In the genomic region with DNA sequence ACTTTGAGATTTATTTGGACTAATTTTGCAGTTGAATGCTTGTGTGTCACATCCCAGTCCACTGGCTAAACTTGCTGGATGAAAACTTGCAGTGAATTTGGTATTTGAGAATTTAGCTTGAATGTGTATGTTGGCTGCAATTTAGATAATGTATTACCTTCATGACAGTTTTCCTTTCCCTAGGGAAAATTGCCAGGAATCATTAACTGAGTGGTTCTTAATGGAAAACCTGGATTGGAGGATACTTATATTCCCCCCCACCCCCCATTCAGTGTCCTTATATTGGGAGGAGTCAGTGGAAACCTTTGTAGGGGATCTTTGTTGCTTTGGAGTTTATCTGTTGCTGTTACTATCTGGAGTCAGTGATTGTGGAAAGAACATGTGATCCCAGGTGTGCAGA, we compare ENCODE assay signal across 10 cellular contexts.
A peak's percentile ranks its signal among the peaks of the same experiment; 100 is the strongest.
DNase-seq lines count a peak whose midpoint lies in the region; ATAC-seq and TF ChIP-seq lines count a peak whose summit lies in the region.
"Had no signal": no experiment of that assay in that cellular context is flagged by ENCODE, and none has a peak within 500 bp of the region (broad histone marks: within the 10 kb centered on the region; RNA-seq: fewer than 3 reads in every experiment).

No MANE protein-coding gene starts in this region.

- H4K20me1 ChIP-seq in DOHH2 (ENCODE audit: control insufficient read depth, insufficient read depth, low read depth, low read length) = no peaks in the 10 kb centered on the region
- H4K20me1 ChIP-seq in neural progenitor cell (ENCODE audit: low read depth) = peaks cover 7% of the 10 kb centered on the region

- no peak overlapping the region for H2AFZ ChIP-seq in neural progenitor cell (replicated peaks)

- no peak overlapping the region for H3K27ac ChIP-seq in DOHH2 (ENCODE audit: low read depth, low read length)
- H3K27ac ChIP-seq in dorsolateral prefrontal cortex = peak overlapping the region in 6 of 59 donors; percentile 2 to 91 (median 28)
- no peak overlapping the region for H3K27ac ChIP-seq in neural progenitor cell

- peaks cover 11% of the 10 kb centered on the region for H3K9me3 Mint-ChIP-seq in neural progenitor cell

- H3K4me1 ChIP-seq in DOHH2 (ENCODE audit: control insufficient read depth, low read length) = peaks cover 19% of the 10 kb centered on the region
- no peaks in the 10 kb centered on the region for H3K4me1 ChIP-seq in neural progenitor cell
- peaks cover 5% of the 10 kb centered on the region for H3K4me1 ChIP-seq in BE2C
- peaks cover 9% of the 10 kb centered on the region for H3K4me1 ChIP-seq in mucosa of descending colon (ENCODE audit: low read depth)

- no peaks in the 10 kb centered on the region for H3K27me3 ChIP-seq in DOHH2 (ENCODE audit: control insufficient read depth, low read length)
- no peaks in the 10 kb centered on the region for H3K27me3 ChIP-seq in dorsolateral prefrontal cortex
- peaks cover 42% of the 10 kb centered on the region for H3K27me3 ChIP-seq in neural progenitor cell
- no peaks in the 10 kb centered on the region for H3K27me3 ChIP-seq in BE2C
- H3K27me3 ChIP-seq: testis had no signal

- H3K36me3 ChIP-seq in DOHH2 (ENCODE audit: control insufficient read depth, low read length) (peaks cover 8% of the 10 kb centered on the region), neural progenitor cell (no peaks in the 10 kb centered on the region), BE2C (no peaks in the 10 kb centered on the region), mucosa of descending colon (ENCODE audit: low read depth) (no peaks in the 10 kb centered on the region)

- H3K4me2 ChIP-seq in DOHH2 (ENCODE audit: low read length) (peak overlapping the region; percentile 96), neural progenitor cell (no peak overlapping the region)

- H3K9me3 ChIP-seq in DOHH2 (ENCODE audit: control insufficient read depth, insufficient read depth, low read length) (no peaks in the 10 kb centered on the region; the same call in 1 of the 2 replicates), neural progenitor cell (ENCODE audit: low read depth) (no peaks in the 10 kb centered on the region), BE2C (no peaks in the 10 kb centered on the region), mucosa of descending colon (no peaks in the 10 kb centered on the region)
- H3K9me3 ChIP-seq: testis had no signal

- H3K4me3 ChIP-seq in DOHH2 (ENCODE audit: low read length) = peak overlapping the region; percentile 98
- H3K4me3 ChIP-seq in dorsolateral prefrontal cortex = peak overlapping the region in 50 of 59 donors; percentile 59 to 92 (median 82)
- no peak overlapping the region for H3K4me3 ChIP-seq in neural progenitor cell
- no peak overlapping the region for H3K4me3 ChIP-seq in BE2C (ENCODE audit: low read depth, low read length)
- no peak overlapping the region for H3K4me3 ChIP-seq in mucosa of descending colon

- TF ChIP-seq CTCF in DOHH2 (IDR thresholded peaks at IDR 0.05; ENCODE audit: low read depth, low read length, poor library complexity, severe bottlenecking) (no peak), dorsolateral prefrontal cortex (IDR thresholded peaks at IDR 0.05 in 54 of 56, conservative IDR thresholded peaks at IDR 0.05 in 2 of 56; ENCODE audit: low read depth in 1 of 56, partially characterized antibody in 56 of 56) (no peak), neural progenitor cell (IDR thresholded peaks at IDR 0.05) (no peak), BE2C (IDR thresholded peaks at IDR 0.05; ENCODE audit: low read depth, low read length) (no peak), mucosa of descending colon (IDR thresholded peaks at IDR 0.05) (no peak)

- no peak overlapping the region for H3K27ac Mint-ChIP-seq in neural progenitor cell

- peaks cover 14% of the 10 kb centered on the region for H3K4me1 Mint-ChIP-seq in neural progenitor cell

- peak overlapping the region; percentile 93 for H3K4me3 Mint-ChIP-seq in neural progenitor cell

- no peak for TF ChIP-seq POLR2A in GM18505 (IDR thresholded peaks at IDR 0.05; ENCODE audit: borderline replicate concordance, extremely low read depth, insufficient read depth, insufficient read length)

- ATAC-seq in GM18505 (IDR thresholded peaks at IDR 0.05; ENCODE audit: unreplicated experiment) = no peak
- ATAC-seq in mucosa of descending colon = no peak
- ATAC-seq in HG02870 (IDR thresholded peaks at IDR 0.05; ENCODE audit: unreplicated experiment) = no peak

- peak; percentile 66 for DNase-seq in NCI-H1105 treated with DMSO at 0.1 percent for 48 hours (lab: John Stamatoyannopoulos, UW)
- DNase-seq in dorsolateral prefrontal cortex = no peak
- no peak for DNase-seq in neural progenitor cell (ENCODE audit: low spot score)
- no peak for DNase-seq in BE2C
- DNase-seq in mucosa of descending colon = no peak
- DNase-seq: HCEC 1CT, testis had no signal

- H3K9me2 ChIP-seq in DOHH2 (replicated peaks; ENCODE audit: control insufficient read depth, low read length) = no peaks in the 10 kb centered on the region

- peaks cover 9% of the 10 kb centered on the region for H3K27me3 Mint-ChIP-seq in neural progenitor cell (ENCODE audit: insufficient read depth, low read depth)

- intact Hi-C loops in dorsolateral prefrontal cortex (cut with DNase I) (loop anchor here in 1 of 2 donors (10.0 kb wide), 1 partner anchor 68 kb away; a partner anchor contains a TSS), mucosa of descending colon (cut with DNase I, micrococcal nuclease) (no loop called here)

- no peak overlapping the region for H3K9ac ChIP-seq in neural progenitor cell

- H3K36me3 Mint-ChIP-seq in neural progenitor cell = peaks cover 19% of the 10 kb centered on the region

- H3K79me2 ChIP-seq in DOHH2 (ENCODE audit: control insufficient read depth, low read length) (peaks cover 38% of the 10 kb centered on the region), neural progenitor cell (ENCODE audit: low read depth) (no peaks in the 10 kb centered on the region)

- H3F3A ChIP-seq in DOHH2 (ENCODE audit: control insufficient read depth, insufficient read depth) = peaks cover 8% of the 10 kb centered on the region; the same call in 1 of the 2 replicates
- peaks cover 4% of the 10 kb centered on the region for H3F3A ChIP-seq in neural progenitor cell (ENCODE audit: low read depth)

Comparison
In these comparisons a context has a peak if more than half of its experiments do, and no peak if none do; other contexts are left out.
1. H3K4me3 ChIP-seq: peak in DOHH2 (single experiment) and dorsolateral prefrontal cortex (50 of 59); none in neural progenitor cell (single experiment), BE2C (single experiment) and mucosa of descending colon (single experiment).